ENCODE assay signal across 9 cellular contexts in genomic region chr7:48200946-48201589, GRCh38. TPM values are rescaled to one million over a fixed set of nuclear protein-coding genes. Genes with fewer than 3 reads are reported as not detected.
A peak's percentile ranks its signal among the peaks of the same experiment; 100 is the strongest.
DNase-seq lines count a peak whose midpoint lies in the region; ATAC-seq and TF ChIP-seq lines count a peak whose summit lies in the region.
"Not testable (repeated sequence)": the region's sequence is repeated elsewhere in the genome, so short reads cannot be mapped to it uniquely, and the experiment has no call there.
"Had no signal": no experiment of that assay in that cellular context is flagged by ENCODE, and none has a peak within 500 bp of the region (broad histone marks: within the 10 kb centered on the region; RNA-seq: fewer than 3 reads in every experiment).

No MANE protein-coding gene starts in this region.

- DNase-seq in ACHN (peak; percentile 53), LoVo (ENCODE audit: low spot score) (peak; percentile 41), amniotic epithelial cell (ENCODE audit: low read depth) (peak; percentile 47), kidney glomerular epithelial cell (lab: John Stamatoyannopoulos, UW) (peak; percentile 55), renal cortical epithelial cell (ENCODE audit: low read depth) (peak; percentile 51)

- H3K9me3 Mint-ChIP-seq in nephron = not testable (repeated sequence)

- not testable (repeated sequence) for TF ChIP-seq CTCF in nephron (IDR thresholded peaks at IDR 0.05; ENCODE audit: unreplicated experiment in 3 of 3)

- peak overlapping the region; percentile 41 to 51 for H3K4me3 ChIP-seq in duodenal mucosa (ENCODE audit: low read depth in 1 of 2, low read length in 2 of 2)

- in situ Hi-C loops in ACHN (cut with HindIII; ENCODE audit: low pct_ligation_motif_present, low pct_unique_long_range_greater_than_20kb, low sequenced_read_pairs) = not testable (repeated sequence)

- H3K27ac Mint-ChIP-seq in nephron = peak overlapping the region; percentile 92 to 94 (median 92)

- H3K4me1 ChIP-seq in duodenal mucosa (ENCODE audit: control insufficient read depth in 1 of 2, insufficient read depth in 2 of 2, low read length in 2 of 2) = not testable (repeated sequence)

- not testable (repeated sequence) for H3K9ac ChIP-seq in duodenal mucosa (ENCODE audit: low read depth in 1 of 2, low read length in 2 of 2)

- H3K36me3 Mint-ChIP-seq in nephron (ENCODE audit: low read depth) = not testable (repeated sequence)

- not testable (repeated sequence) for H3K27ac ChIP-seq in duodenal mucosa (ENCODE audit: low read depth, low read length)

- H3K4me3 Mint-ChIP-seq in nephron = peak overlapping the region; percentile 9 to 62 (median 24)

- not testable (repeated sequence) for H3K27me3 Mint-ChIP-seq in nephron (ENCODE audit: low read depth)

- H3K4me1 Mint-ChIP-seq in nephron = not testable (repeated sequence)

- H3K9me3 ChIP-seq in duodenal mucosa (ENCODE audit: control insufficient read depth in 1 of 2, low read length in 2 of 2) = not testable (repeated sequence)

- ATAC-seq in esophagus mucosa = peak; percentile 43

- not testable (repeated sequence) for H3K27me3 ChIP-seq in duodenal mucosa (ENCODE audit: control insufficient read depth in 1 of 2, insufficient read depth in 2 of 2, low read length in 2 of 2)

- H3K36me3 ChIP-seq in duodenal mucosa (ENCODE audit: control insufficient read depth in 1 of 2, insufficient read depth in 2 of 2, low read length in 2 of 2) = not testable (repeated sequence)

RNA-seq across cellular contexts. Expression of gene ABCA13, which starts 29.8 kb away (rescaled TPM):
- total RNA-seq in esophagus mucosa (4.3 TPM), renal cortical epithelial cell (0.45 and 0.87 TPM in 2 replicates)
- total RNA-seq: NCI-H460 had no signal
